In the genomic region with DNA sequence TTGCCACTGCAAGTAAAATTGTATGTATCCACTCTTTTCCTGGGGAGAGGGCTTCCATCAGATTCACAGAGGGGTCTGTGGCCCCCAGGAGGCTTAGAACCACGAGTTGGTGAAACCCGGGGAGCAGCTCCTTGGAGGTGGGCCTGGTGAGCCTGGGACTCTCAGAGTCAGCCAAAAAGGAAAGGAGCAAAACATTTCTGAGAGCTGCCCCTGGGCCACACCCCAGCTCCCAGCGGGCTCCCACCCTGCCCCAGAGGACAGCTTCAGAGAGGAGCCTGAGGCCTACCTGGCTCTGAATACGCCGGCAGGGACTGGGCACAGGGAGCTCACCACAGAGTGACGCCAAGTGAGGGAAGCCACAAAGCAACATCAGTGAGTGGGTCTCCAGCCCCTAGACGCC, we compare ENCODE assay signal across 24 cellular contexts.
"Had no signal": no experiment of that assay in that cellular context is flagged by ENCODE, and none has a peak within 500 bp of the region (broad histone marks: within the 10 kb centered on the region; RNA-seq: fewer than 3 reads in every experiment).

No MANE protein-coding gene starts in this region.

- H2AFZ ChIP-seq: hepatocyte had no signal

- H3K27me3 ChIP-seq: heart right ventricle, hepatocyte, pancreas, spleen, suprapubic skin, tibial artery, upper lobe of right lung had no signal

- H3K9me3 ChIP-seq: heart right ventricle, mucosa of descending colon, pancreas, spleen, suprapubic skin, thoracic aorta, tibial artery, upper lobe of right lung had no signal

- H3K27ac ChIP-seq: heart right ventricle, hepatocyte, pancreas, skin epidermis, spleen, suprapubic skin, thoracic aorta, tibial artery, upper lobe of right lung had no signal

- H3K4me3 ChIP-seq: heart right ventricle, hepatocyte, lung, mucosa of descending colon, pancreas, skin epidermis, spleen, suprapubic skin, thoracic aorta, tibial artery, upper lobe of right lung had no signal

- ATAC-seq: heart right ventricle; left lobe of liver; mucosa of descending colon; naive thymus-derived CD4-positive, alpha-beta T cell; natural killer cell treated with Interleukin-12 subunit alpha and Interleukin-12 subunit beta and Interleukin-15 and Interleukin-18, amount 100 ng/mL, for 72 hours; pancreas; right cardiac atrium; sciatic nerve; stimulated activated effector memory CD8-positive, alpha-beta T cell treated with anti-CD3 and anti-CD28 coated beads, Interleukin-12 subunit alpha, Interleukin-12 subunit beta, amount 100 ng/mL, for 72 hours; upper lobe of right lung had no signal

- H3K4me1 ChIP-seq: tibial artery had no signal

- DNase-seq: heart right ventricle; islet precursor cell; midbrain; mucosa of descending colon; naive thymus-derived CD4-positive, alpha-beta T cell; nucleus accumbens; pancreas; retina; right cardiac atrium; stimulated activated CD4-positive, alpha-beta T cell treated with anti-CD3 and anti-CD28 coated beads, Interleukin-4, amount 100 ng/mL, for 24 hours; stimulated activated naive CD4-positive, alpha-beta T cell; tibial artery; trophoblast cell; upper lobe of right lung had no signal

- H3K36me3 ChIP-seq: pancreas, upper lobe of right lung had no signal

- H3K4me2 ChIP-seq: hepatocyte had no signal
